Comparison of ENCODE assay signal across 11 cellular contexts in the genomic region with DNA sequence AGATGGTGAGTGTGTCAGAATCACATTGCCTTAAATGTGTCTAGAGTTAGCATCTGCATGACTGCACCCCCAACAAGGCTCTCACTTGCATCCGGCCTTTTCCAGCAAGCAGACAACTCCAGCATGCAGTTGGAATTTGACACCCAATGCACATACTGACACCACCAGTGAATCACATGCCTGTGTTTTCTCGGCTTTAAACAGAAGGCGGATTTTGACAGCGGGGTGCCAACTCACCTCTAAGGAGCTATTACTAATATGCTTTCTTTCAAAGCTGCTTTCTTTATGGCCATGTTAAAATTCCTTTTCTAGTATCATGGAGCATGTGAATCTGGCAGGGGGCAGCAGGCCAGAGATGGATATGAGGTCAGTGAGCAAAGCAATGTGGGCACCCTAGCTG.
A peak's percentile ranks its signal among the peaks of the same experiment; 100 is the strongest.
DNase-seq lines count a peak whose midpoint lies in the region; ATAC-seq, FAIRE-seq and TF ChIP-seq lines count a peak whose summit lies in the region.
"Had no signal": no experiment of that assay in that cellular context is flagged by ENCODE, and none has a peak within 500 bp of the region (broad histone marks: within the 10 kb centered on the region; RNA-seq: fewer than 3 reads in every experiment).

No MANE protein-coding gene starts in this region.

- intact Hi-C loops in HCT116 (cut with micrococcal nuclease) = no loop called here

- no peaks in the 10 kb centered on the region for H3K79me2 ChIP-seq in HCT116 (ENCODE audit: insufficient read depth, low read length)

- H3K27ac ChIP-seq in HCT116 (ENCODE audit: low read depth, low read length) = no peak overlapping the region
- H3K27ac ChIP-seq: breast epithelium had no signal

- no peak for TF ChIP-seq RAD21 in HCT116 (IDR thresholded peaks at IDR 0.05; ENCODE audit: low read depth)

- H3K9me2 ChIP-seq in HCT116 (ENCODE audit: insufficient read depth) = no peaks in the 10 kb centered on the region; the same call in 1 of the 2 replicates

- CTCF ChIA-PET in HCT116 (lab: Charles Lee) = no interaction called here

- H3K9ac ChIP-seq in HCT116 (ENCODE audit: low read length) = no peak overlapping the region

- H3K4me3 ChIP-seq in HCT116 (replicated peaks in 1 of 2; ENCODE audit: low read depth in 1 of 2, low read length in 2 of 2) = no peak overlapping the region
- H3K4me3 ChIP-seq: breast epithelium had no signal

- no peak overlapping the region for H2AFZ ChIP-seq in HCT116 (ENCODE audit: low read depth, low read length, poor library complexity, severe bottlenecking)

- H3K36me3 ChIP-seq in HCT116 (ENCODE audit: control insufficient read depth in 1 of 2, insufficient read depth in 2 of 2, low read length in 2 of 2) = no peaks in the 10 kb centered on the region
- H3K36me3 ChIP-seq: breast epithelium had no signal

- in situ Hi-C loops in GM13977 (cut with MboI; ENCODE audit: low pct_unique_long_range_greater_than_20kb, low sequenced_read_pairs, unreplicated experiment) = no loop called here

- DNase-seq in HCT116 (ENCODE audit: low read depth, low spot score) (no peak), NCI-H2171 treated with DMSO at 0.1 percent for 48 hours (lab: John Stamatoyannopoulos, UW) (peak; percentile 89), dermis blood vessel endothelial cell (peak; percentile 9), retina (peak; percentile 34), RCC 7860 (ENCODE audit: low spot score) (no peak), GM13977 (ENCODE audit: low spot score) (no peak), GM12891 (ENCODE audit: insufficient read length, low spot score) (no peak)
- DNase-seq: NCI-H345, T-helper 1 cell had no signal

- TF ChIP-seq CTCF in HCT116 (IDR thresholded peaks at IDR 0.05 in 2 of 3, conservative IDR thresholded peaks at IDR 0.05 in 1 of 3; ENCODE audit: borderline replicate concordance in 1 of 3, insufficient read depth in 1 of 3, low read depth in 2 of 3, low read length in 2 of 3) (no peak), GM13977 (IDR thresholded peaks at IDR 0.05; ENCODE audit: extremely low read depth, insufficient read depth, missing control alignments) (no peak)

- TF ChIP-seq POLR2A in HCT116 (IDR thresholded peaks at IDR 0.05; ENCODE audit: borderline replicate concordance, extremely low read depth, insufficient read depth, insufficient read length) (no peak), GM12891 (IDR thresholded peaks at IDR 0.05; ENCODE audit: low read depth, low read length) (no peak)

- no peaks in the 10 kb centered on the region for H3K27me3 ChIP-seq in HCT116 (ENCODE audit: insufficient read depth, low read length)
- H3K27me3 ChIP-seq: breast epithelium had no signal

- no peak for FAIRE-seq in RCC 7860 (lab: Jason Lieb, UNC)
- FAIRE-seq in GM12891 (lab: Jason Lieb, UNC) = no peak
- FAIRE-seq: D721Med had no signal

- no peaks in the 10 kb centered on the region for H3K9me3 ChIP-seq in HCT116 (ENCODE audit: control insufficient read depth in 1 of 2, insufficient read depth in 1 of 2, low read depth in 1 of 2, low read length in 2 of 2)

- RAD21 ChIA-PET in HCT116 (lab: Charles Lee; ENCODE audit: low non-redundant PET in 1 of 2, low total read pairs in 2 of 2, uncharacterized antibody in 2 of 2, unreplicated experiment in 2 of 2) = no interaction called here

- no peak for ATAC-seq in HCT116

- no peak overlapping the region for H3K4me2 ChIP-seq in HCT116 (ENCODE audit: low read length)

- no peaks in the 10 kb centered on the region for H4K20me1 ChIP-seq in HCT116 (ENCODE audit: insufficient read depth)

- H3K4me1 ChIP-seq in HCT116 (ENCODE audit: control insufficient read depth in 1 of 2, insufficient read depth in 2 of 2, low read length in 2 of 2) = peaks cover 0 to 3% of the 10 kb centered on the region in 2 experiments; a peak in 1 of 4 replicates
- H3K4me1 ChIP-seq: breast epithelium had no signal

- POLR2A ChIA-PET in HCT116 (lab: Charles Lee) = no interaction called here

- BruUV-seq in HCT116 (replicated peaks; lab: Mats Ljungman, UMichigan) = no TSS peak

TF ChIP-seq in HCT116, 20 proteins besides CTCF, POLR2A, EP300 and RAD21:
- TF ChIP-seq MAX (IDR thresholded peaks at IDR 0.05) (0 out of 2 replicates have a peak, but pooled peaks have one; percentile 4), ZFX (IDR thresholded peaks at IDR 0.05) (no peak), JUND (IDR thresholded peaks at IDR 0.05) (no peak), CEBPB (IDR thresholded peaks at IDR 0.05; ENCODE audit: low read depth) (no peak)

TF ChIP-seq in GM12891, 5 proteins besides CTCF, POLR2A, EP300 and RAD21:
- TF ChIP-seq POLR2AphosphoS5 (IDR thresholded peaks at IDR 0.05; ENCODE audit: low read depth, low read length) (no peak), POU2F2 (IDR thresholded peaks at IDR 0.05; ENCODE audit: low read depth, low read length) (no peak), TAF1 (IDR thresholded peaks at IDR 0.05; ENCODE audit: low read depth, low read length) (no peak), PAX5 (IDR thresholded peaks at IDR 0.05; ENCODE audit: insufficient read depth, low read length, severe bottlenecking) (no peak), SPI1 (IDR thresholded peaks at IDR 0.05; ENCODE audit: low read depth, low read length) (no peak)

Comparison
In these comparisons a context has a peak if more than half of its experiments do, and no peak if none do; other contexts are left out.
1. DNase-seq: peak in NCI-H2171 treated with DMSO at 0.1 percent for 48 hours (single experiment), dermis blood vessel endothelial cell (single experiment) and retina (single experiment); none in HCT116 (single experiment), RCC 7860 (single experiment), GM13977 (single experiment) and GM12891 (single experiment).